8 cellular contexts compared by ENCODE assay signal in the genomic region with DNA sequence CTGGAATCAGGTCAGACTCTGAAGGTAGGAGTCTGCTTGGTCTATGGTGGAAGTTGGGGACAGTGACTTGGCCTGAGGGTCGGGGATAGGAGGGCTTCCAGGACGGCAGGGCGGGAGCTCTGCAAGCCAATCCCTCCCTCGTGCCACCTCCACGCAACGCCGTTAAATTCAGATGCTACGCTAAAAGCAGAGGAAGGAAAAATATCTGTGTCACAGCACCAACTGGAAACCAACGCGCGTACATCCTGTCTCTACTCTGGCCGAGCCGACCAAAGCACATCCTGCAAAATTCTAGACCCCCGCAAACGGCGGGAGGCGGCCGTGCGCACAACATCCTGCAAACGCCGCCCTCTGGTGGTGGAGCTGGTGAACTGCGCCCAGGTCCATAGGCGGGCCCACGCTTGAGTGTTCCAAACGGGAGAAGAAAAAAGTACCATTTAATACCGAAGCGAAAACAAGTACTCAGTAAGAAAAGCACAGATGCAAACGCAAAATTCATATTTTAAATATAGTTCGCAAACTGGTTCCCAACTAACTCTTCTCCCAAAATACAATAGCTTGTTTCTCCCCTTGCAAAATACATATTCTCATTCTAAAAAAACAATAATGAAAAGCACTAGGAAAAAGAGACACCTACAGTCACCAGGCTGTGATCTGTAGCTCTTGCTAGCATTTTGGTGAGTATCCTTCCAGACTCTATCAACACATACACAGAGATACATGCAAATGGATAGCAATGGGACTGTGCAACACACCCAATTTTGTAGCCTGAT. TPM values are rescaled to one million over a fixed set of nuclear protein-coding genes. Genes with fewer than 3 reads are reported as not detected.
DNase-seq lines count a peak whose midpoint lies in the region; ATAC-seq and TF ChIP-seq lines count a peak whose summit lies in the region.

No MANE protein-coding gene starts in this region.

- ATAC-seq in GM21529 (IDR thresholded peaks at IDR 0.05; ENCODE audit: unreplicated experiment): peak; percentile 92
- ATAC-seq in Right ventricle myocardium superior (ENCODE audit: poor library complexity): peak; percentile 93
- ATAC-seq in upper lobe of left lung (ENCODE audit: low FRiP score in 2 of 2): peak; percentile 80 to 94

- no peaks in the 10 kb centered on the region for H3K36me3 ChIP-seq in upper lobe of left lung

- peak overlapping the region in 1 of 4 donors; percentile 5 for H3K4me3 ChIP-seq in upper lobe of left lung

- no peak overlapping the region for H3K27ac ChIP-seq in upper lobe of left lung

- TF ChIP-seq POLR2A in upper lobe of left lung (IDR thresholded peaks at IDR 0.05): no peak

- H3K9me3 ChIP-seq in upper lobe of left lung: no peaks in the 10 kb centered on the region

- WGBS in upper lobe of left lung, 2 donors: 6 to 9% methylated on average over 27 to 29 of the region's 29 CpGs

- in situ Hi-C loops in KBM-7 (cut with MboI; ENCODE audit: low pct_unique_long_range_greater_than_20kb, low sequenced_read_pairs): no loop called here

- peak; percentile 86 to 96 (median 92) for TF ChIP-seq CTCF in upper lobe of left lung (IDR thresholded peaks at IDR 0.05)

- H3K36me3 Mint-ChIP-seq in activated naive CD4-positive, alpha-beta T cell treated with anti-CD3 and anti-CD28 coated beads, Interleukin-2, amount 50 U/mL, for 24 hours: no peaks in the 10 kb centered on the region

- H3K4me3 Mint-ChIP-seq in activated naive CD4-positive, alpha-beta T cell treated with anti-CD3 and anti-CD28 coated beads, Interleukin-2, amount 50 U/mL, for 24 hours: peak overlapping the region; percentile 47

- H3K27me3 ChIP-seq in upper lobe of left lung: no peaks in the 10 kb centered on the region

- TF ChIP-seq EP300 in upper lobe of left lung (IDR thresholded peaks at IDR 0.05): no peak

- H3K4me1 ChIP-seq in upper lobe of left lung: peaks cover 3 to 10% (median 6%) of the 10 kb centered on the region in 4 donors

- H3K27me3 Mint-ChIP-seq in activated naive CD4-positive, alpha-beta T cell treated with anti-CD3 and anti-CD28 coated beads, Interleukin-2, amount 50 U/mL, for 24 hours: peaks cover 8% of the 10 kb centered on the region

- H3K9me3 Mint-ChIP-seq in activated naive CD4-positive, alpha-beta T cell treated with anti-CD3 and anti-CD28 coated beads, Interleukin-2, amount 50 U/mL, for 24 hours: no peaks in the 10 kb centered on the region

- H3K27ac Mint-ChIP-seq in activated naive CD4-positive, alpha-beta T cell treated with anti-CD3 and anti-CD28 coated beads, Interleukin-2, amount 50 U/mL, for 24 hours: no peak overlapping the region

- intact Hi-C loops in Right ventricle myocardium superior (cut with DNase I): loop anchor here (5.0 kb wide), 1 partner anchor 106 kb away; no protein-coding TSS in a partner anchor
- intact Hi-C loops in posterior cingulate gyrus (cut with DNase I): loop anchor here (1.0 to 5.0 kb wide), 3 partner anchors 49 to 161 kb away; no protein-coding TSS in a partner anchor

- peaks cover 16% of the 10 kb centered on the region for H3K4me1 Mint-ChIP-seq in activated naive CD4-positive, alpha-beta T cell treated with anti-CD3 and anti-CD28 coated beads, Interleukin-2, amount 50 U/mL, for 24 hours

- DNase-seq in DMS53 treated with DMSO at 0.1 percent for 48 hours (lab: John Stamatoyannopoulos, UW; ENCODE audit: unreplicated experiment) (peak; percentile 23), KBM-7 (peak; percentile 75), SKM-1 (lab: John Stamatoyannopoulos, UW; ENCODE audit: unreplicated experiment) (peak; percentile 21), Right ventricle myocardium superior (peak; percentile 90), posterior cingulate gyrus (peak; percentile 78 to 98 (median 86)), upper lobe of left lung (peak; percentile 69 to 92)

RNA-seq across cellular contexts. Expression of a gene that starts 45.7 kb away (rescaled TPM):
- total RNA-seq in Right ventricle myocardium superior: 15.9 TPM
- total RNA-seq in upper lobe of left lung: 10 to 100 TPM in 2 of 6 donors, 1 to 10 TPM in 4; 4.2 to 11.6 (median 6.1) TPM

Comparison
In these comparisons a context has a peak if more than half of its experiments do, and no peak if none do; other contexts are left out.
1. DNase-seq: peak in every context shown above with its lines; median percentile 90 in Right ventricle myocardium superior; 86 in posterior cingulate gyrus; 80 in upper lobe of left lung; 75 in KBM-7; 23 in DMS53 treated with DMSO at 0.1 percent for 48 hours; 21 in SKM-1.